Comparison of ENCODE assay signal across 6 cellular contexts in genomic region chr5:181205402-181205734, GRCh38.
DNase-seq lines count a peak whose midpoint lies in the region; ATAC-seq and TF ChIP-seq lines count a peak whose summit lies in the region.

No MANE protein-coding gene starts in this region.

- peak overlapping the region; percentile 73 for H3K4me2 ChIP-seq in DND-41 (ENCODE audit: insufficient read depth, low read length)

- peak overlapping the region; percentile 8 to 64; a peak in 3 of 4 replicates for H3K4me3 ChIP-seq in DND-41 (ENCODE audit: low read depth in 1 of 2, low read length in 2 of 2)
- H3K4me3 ChIP-seq in mucosa of stomach (ENCODE audit: low read length): peak overlapping the region; percentile 10

- no peak for DNase-seq in DND-41
- no peak for DNase-seq in activated naive CD8-positive, alpha-beta T cell treated with anti-CD3 and anti-CD28 coated beads, Interleukin-2, amount 50 U/mL, for 24 hours
- no peak for DNase-seq in NCI-H1694 treated with DMSO at 0.1 percent for 48 hours (lab: John Stamatoyannopoulos, UW)

- H3K27ac Mint-ChIP-seq in activated naive CD8-positive, alpha-beta T cell treated with anti-CD3 and anti-CD28 coated beads, Interleukin-2, amount 50 U/mL, for 24 hours: no peak overlapping the region

- no peaks in the 10 kb centered on the region for H3K9me3 Mint-ChIP-seq in activated naive CD8-positive, alpha-beta T cell treated with anti-CD3 and anti-CD28 coated beads, Interleukin-2, amount 50 U/mL, for 24 hours

- H3K27me3 ChIP-seq in DND-41 (ENCODE audit: insufficient read depth, low read length, poor library complexity) (peaks cover 38% of the 10 kb centered on the region), mucosa of stomach (ENCODE audit: control insufficient read depth, insufficient read depth, low read length) (peaks cover 28% of the 10 kb centered on the region)

- H3K27me3 Mint-ChIP-seq in activated naive CD8-positive, alpha-beta T cell treated with anti-CD3 and anti-CD28 coated beads, Interleukin-2, amount 50 U/mL, for 24 hours: peaks cover 40% of the 10 kb centered on the region

- H3K4me1 ChIP-seq in DND-41 (ENCODE audit: insufficient read depth, low read length): peaks cover 49% of the 10 kb centered on the region
- peaks cover 37% of the 10 kb centered on the region for H3K4me1 ChIP-seq in mucosa of stomach (ENCODE audit: control insufficient read depth, insufficient read depth, low read length)

- peak overlapping the region; percentile 58 for H3K9ac ChIP-seq in DND-41 (ENCODE audit: low read depth, low read length)
- peak overlapping the region; percentile 40 for H3K9ac ChIP-seq in mucosa of stomach (ENCODE audit: low read length)

- H3K4me3 Mint-ChIP-seq in activated naive CD8-positive, alpha-beta T cell treated with anti-CD3 and anti-CD28 coated beads, Interleukin-2, amount 50 U/mL, for 24 hours: peak overlapping the region; percentile 89

- no peak for ATAC-seq in DND-41 (ENCODE audit: insufficient read depth, low read depth)
- no peak for ATAC-seq in activated naive CD8-positive, alpha-beta T cell treated with anti-CD3 and anti-CD28 coated beads, Interleukin-2, amount 50 U/mL, for 24 hours
- ATAC-seq in GM18861 (IDR thresholded peaks at IDR 0.05; ENCODE audit: unreplicated experiment): no peak
- ATAC-seq in HG03039 (IDR thresholded peaks at IDR 0.05; ENCODE audit: unreplicated experiment): no peak

- H4K20me1 ChIP-seq in DND-41 (ENCODE audit: insufficient read depth, low read length): 0 out of 2 replicates have a peak, but pooled peaks cover 3% of the 10 kb centered on the region

- TF ChIP-seq CTCF in DND-41 (IDR thresholded peaks at IDR 0.05; ENCODE audit: borderline replicate concordance, extremely low read depth, low read length, poor library complexity, severe bottlenecking): no peak

- H2AFZ ChIP-seq in DND-41 (ENCODE audit: low read depth, low read length): no peak overlapping the region; the same call in 1 of the 2 replicates

- no peaks in the 10 kb centered on the region for H3K9me3 ChIP-seq in DND-41 (ENCODE audit: insufficient read depth, low read length, severe bottlenecking)
- H3K9me3 ChIP-seq in mucosa of stomach (ENCODE audit: control insufficient read depth, low read length): no peaks in the 10 kb centered on the region

- H3K4me1 Mint-ChIP-seq in activated naive CD8-positive, alpha-beta T cell treated with anti-CD3 and anti-CD28 coated beads, Interleukin-2, amount 50 U/mL, for 24 hours: peaks cover 32% of the 10 kb centered on the region

- H3K36me3 Mint-ChIP-seq in activated naive CD8-positive, alpha-beta T cell treated with anti-CD3 and anti-CD28 coated beads, Interleukin-2, amount 50 U/mL, for 24 hours (ENCODE audit: low read depth): peaks cover 9% of the 10 kb centered on the region

- no peaks in the 10 kb centered on the region for H3K79me2 ChIP-seq in DND-41 (ENCODE audit: insufficient read depth, low read length)

- H3K27ac ChIP-seq in DND-41 (ENCODE audit: low read length): no peak overlapping the region

- no peaks in the 10 kb centered on the region for H3K36me3 ChIP-seq in DND-41 (ENCODE audit: insufficient read depth, low read length)
- H3K36me3 ChIP-seq in mucosa of stomach (ENCODE audit: control insufficient read depth, insufficient read depth, low read length): no peaks in the 10 kb centered on the region
